38 cellular contexts compared by ENCODE assay signal in genomic region chr7:123588376-123588775, GRCh38. TPM values are rescaled to one million over a fixed set of nuclear protein-coding genes. Genes with fewer than 3 reads are reported as not detected.
"Had no signal": no experiment of that assay in that cellular context is flagged by ENCODE, and none has a peak within 500 bp of the region (broad histone marks: within the 10 kb centered on the region; RNA-seq: fewer than 3 reads in every experiment).

No MANE protein-coding gene starts in this region.

- H3K27me3 ChIP-seq: MG63 had no signal

- H3K9me3 ChIP-seq: MG63 had no signal

- H3K36me3 ChIP-seq: MG63 had no signal

- H3K4me3 ChIP-seq: MG63 had no signal

- DNase-seq: Karpas-422, Kasumi-1, MG63, MM.1S, MV-4-11, NCI-H1048, NCI-H1092, NCI-H1092 treated with DMSO at 0.1 percent for 48 hours, NCI-H1105, NCI-H1105 treated with DMSO at 0.1 percent for 48 hours, NCI-H1417, NCI-H1417 treated with DMSO at 0.1 percent for 48 hours, NCI-H1436, NCI-H1436 treated with DMSO at 0.1 percent for 48 hours, NCI-H146, NCI-H1694, NCI-H1694 treated with DMSO at 0.1 percent for 48 hours, NCI-H187, NCI-H187 treated with DMSO at 0.1 percent for 48 hours, NCI-H1930, NCI-H2029, NCI-H2029 treated with DMSO at 0.1 percent for 48 hours, NCI-H2081, NCI-H2081 treated with DMSO at 0.1 percent for 48 hours, NCI-H2107, NCI-H2171 treated with DMSO at 0.1 percent for 48 hours, NCI-H2227 treated with DMSO at 0.1 percent for 48 hours, NCI-H226, NCI-H345, NCI-H446, NCI-H446 treated with DMSO at 0.1 percent for 48 hours, NCI-H510A, NCI-H510A treated with DMSO at 0.1 percent for 48 hours, NCI-H524 had no signal

RNA-seq across cellular contexts. Expression of gene ASB15, which starts 13.2 kb away (rescaled TPM):
- total RNA-seq: LHCN-M2, M059J, MCF 10A, NCI-H460 had no signal
